In genomic region chr2:85395912-85396475, GRCh38 we compare ENCODE assay signal across 17 cellular contexts. TPM values are rescaled to one million over a fixed set of nuclear protein-coding genes. Genes with fewer than 3 reads are reported as not detected.
DNase-seq lines count a peak whose midpoint lies in the region; ATAC-seq and TF ChIP-seq lines count a peak whose summit lies in the region.
"Had no signal": no experiment of that assay in that cellular context is flagged by ENCODE, and none has a peak within 500 bp of the region (broad histone marks: within the 10 kb centered on the region; RNA-seq: fewer than 3 reads in every experiment).

No MANE protein-coding gene starts in this region.

- TF ChIP-seq POLR2A in transverse colon (IDR thresholded peaks at IDR 0.05): no peak

- H3F3A ChIP-seq in PC-9 (ENCODE audit: insufficient read depth, low read depth): peaks cover 32% of the 10 kb centered on the region

- H3K27me3 Mint-ChIP-seq in natural killer cell treated with Interleukin-12 subunit alpha and Interleukin-12 subunit beta and Interleukin-15 and Interleukin-18, amount 100 ng/mL, for 72 hours: no peaks in the 10 kb centered on the region
- H3K27me3 Mint-ChIP-seq: activated naive CD8-positive, alpha-beta T cell treated with anti-CD3 and anti-CD28 coated beads, Interleukin-2, amount 10 ng/mL, durations not matched to agents 7 days and 5 days; naive thymus-derived CD8-positive, alpha-beta T cell had no signal

- no peak overlapping the region for H3K4me3 Mint-ChIP-seq in natural killer cell treated with Interleukin-12 subunit alpha and Interleukin-12 subunit beta and Interleukin-15 and Interleukin-18, amount 100 ng/mL, for 72 hours
- H3K4me3 Mint-ChIP-seq: activated naive CD8-positive, alpha-beta T cell treated with anti-CD3 and anti-CD28 coated beads, Interleukin-2, amount 10 ng/mL, durations not matched to agents 7 days and 5 days; activated T-helper 1 cell treated with anti-CD3 and anti-CD28 coated beads, Interleukin-12 subunit alpha, Interleukin-12 subunit beta, Interleukin-2, Interleukin-4 antibody, amounts not matched to agents 30 ng/mL and 10 ng/mL and 1 ng/mL, durations not matched to agents 14 hours and 24 hours and 36 hours; naive thymus-derived CD8-positive, alpha-beta T cell had no signal

- no peaks in the 10 kb centered on the region for H3K9me3 Mint-ChIP-seq in natural killer cell treated with Interleukin-12 subunit alpha and Interleukin-12 subunit beta and Interleukin-15 and Interleukin-18, amount 100 ng/mL, for 72 hours
- H3K9me3 Mint-ChIP-seq: activated naive CD8-positive, alpha-beta T cell treated with anti-CD3 and anti-CD28 coated beads, Interleukin-2, amount 10 ng/mL, durations not matched to agents 7 days and 5 days; activated T-helper 1 cell treated with anti-CD3 and anti-CD28 coated beads, Interleukin-12 subunit alpha, Interleukin-12 subunit beta, Interleukin-2, Interleukin-4 antibody, amounts not matched to agents 30 ng/mL and 10 ng/mL and 1 ng/mL, durations not matched to agents 14 hours and 24 hours and 36 hours; naive thymus-derived CD8-positive, alpha-beta T cell had no signal

- H3K4me1 Mint-ChIP-seq in natural killer cell treated with Interleukin-12 subunit alpha and Interleukin-12 subunit beta and Interleukin-15 and Interleukin-18, amount 100 ng/mL, for 72 hours (ENCODE audit: low read depth in 2 of 2): peaks cover 8 to 11% of the 10 kb centered on the region in 2 donors

- peaks cover 32% of the 10 kb centered on the region for H3K4me1 ChIP-seq in PC-9 (replicated peaks; ENCODE audit: insufficient read depth)
- H3K4me1 ChIP-seq in esophagus (ENCODE audit: control insufficient read depth in 2 of 2, insufficient read depth in 2 of 2, low read length in 1 of 2): peaks cover 5 to 13% of the 10 kb centered on the region in 2 donors
- H3K4me1 ChIP-seq in transverse colon: peaks cover 0 to 8% (median 2%) of the 10 kb centered on the region in 4 donors
- H3K4me1 ChIP-seq: HAP-1 had no signal

- H3K36me3 Mint-ChIP-seq in natural killer cell treated with Interleukin-12 subunit alpha and Interleukin-12 subunit beta and Interleukin-15 and Interleukin-18, amount 100 ng/mL, for 72 hours: no peaks in the 10 kb centered on the region

- no TSS peak for BruUV-seq in PC-9 (replicated peaks; lab: Mats Ljungman, UMichigan)

- H3K79me2 ChIP-seq in PC-9 (ENCODE audit: low read depth): no peaks in the 10 kb centered on the region

- H3K27ac Mint-ChIP-seq in natural killer cell treated with Interleukin-12 subunit alpha and Interleukin-12 subunit beta and Interleukin-15 and Interleukin-18, amount 100 ng/mL, for 72 hours: peak overlapping the region in 1 of 2 donors; percentile 14
- H3K27ac Mint-ChIP-seq: activated naive CD8-positive, alpha-beta T cell treated with anti-CD3 and anti-CD28 coated beads, Interleukin-2, amount 10 ng/mL, durations not matched to agents 7 days and 5 days had no signal

- in situ Hi-C loops in transverse colon (cut with MboI; ENCODE audit: low pct_ligation_motif_present in 1 of 4, low pct_unique_long_range_greater_than_20kb in 1 of 4, low sequenced_read_pairs in 3 of 4): no loop called here

- POLR2A ChIA-PET in PC-9 (lab: Charles Lee; ENCODE audit: unreplicated experiment): no interaction called here

- H3K9me3 ChIP-seq in PC-9 (ENCODE audit: insufficient read depth, low read depth): no peaks in the 10 kb centered on the region
- H3K9me3 ChIP-seq in esophagus (ENCODE audit: control insufficient read depth in 2 of 2, insufficient read depth in 1 of 2, low read depth in 1 of 2, low read length in 1 of 2): no peaks in the 10 kb centered on the region
- no peaks in the 10 kb centered on the region for H3K9me3 ChIP-seq in transverse colon
- H3K9me3 ChIP-seq: HAP-1 had no signal

- intact Hi-C loops in PC-9 (cut with micrococcal nuclease; ENCODE audit: unreplicated experiment) (no loop called here), posterior vena cava (cut with DNase I) (no loop called here), transverse colon (cut with DNase I; ENCODE audit: low total_unique reads) (no loop called here)

- H3K4me3 ChIP-seq in PC-9: peak overlapping the region; percentile 44; the same call in 1 of the 2 replicates
- H3K4me3 ChIP-seq in esophagus (ENCODE audit: low read depth in 1 of 2, low read length in 2 of 2): no peak overlapping the region
- H3K4me3 ChIP-seq in transverse colon: no peak overlapping the region
- H3K4me3 ChIP-seq: HAP-1 had no signal

- WGBS in esophagus, 2 donors: 80% methylated on average over 14 of the region's 14 CpGs
- WGBS in transverse colon (ENCODE audit: low coverage in 1 of 2), 2 donors: 93% methylated on average over 14 of the region's 14 CpGs; no CpG with 5 or more reads in 1 of the 2 donors

- H3K27ac ChIP-seq in PC-9 (peak overlapping the region; percentile 75), esophagus (ENCODE audit: low read depth in 2 of 2, low read length in 1 of 2) (peak overlapping the region; percentile 89 to 94), transverse colon (peak overlapping the region in 3 of 4 donors; percentile 26 to 66 (median 55))

- CTCF ChIA-PET in PC-9 (lab: Charles Lee): no interaction called here

- no peak for TF ChIP-seq CTCF in PC-9 (conservative IDR thresholded peaks at IDR 0.05)
- no peak for TF ChIP-seq CTCF in transverse colon (IDR thresholded peaks at IDR 0.05)

- H3K4me2 ChIP-seq in PC-9: peak overlapping the region; percentile 91

- ATAC-seq in GM21576 (IDR thresholded peaks at IDR 0.05; ENCODE audit: unreplicated experiment) (no peak), HG03159 (IDR thresholded peaks at IDR 0.05; ENCODE audit: unreplicated experiment) (no peak)
- no peak for ATAC-seq in natural killer cell treated with Interleukin-12 subunit alpha and Interleukin-12 subunit beta and Interleukin-15 and Interleukin-18, amount 100 ng/mL, for 72 hours
- ATAC-seq: naive thymus-derived CD8-positive, alpha-beta T cell; Right ventricle myocardium inferior had no signal

- H2AFZ ChIP-seq in PC-9: no peak overlapping the region

- H3K27me3 ChIP-seq in PC-9 (ENCODE audit: insufficient read depth, low read depth) (no peaks in the 10 kb centered on the region), esophagus (ENCODE audit: control insufficient read depth in 1 of 2, insufficient read depth in 2 of 2, low read length in 2 of 2) (no peaks in the 10 kb centered on the region), transverse colon (no peaks in the 10 kb centered on the region)

- DNase-seq in PC-9 (no peak), posterior vena cava (ENCODE audit: low spot score) (peak; percentile 35), transverse colon (no peak), nucleus accumbens (lab: John Stamatoyannopoulos, UW) (no peak)
- no peak for DNase-seq in natural killer cell treated with Interleukin-12 subunit alpha and Interleukin-12 subunit beta and Interleukin-15 and Interleukin-18, amount 100 ng/mL, for 72 hours (ENCODE audit: low spot score)
- DNase-seq: activated naive CD8-positive, alpha-beta T cell treated with anti-CD3 and anti-CD28 coated beads, Interleukin-2, amount 10 ng/mL, durations not matched to agents 7 days and 5 days; naive thymus-derived CD8-positive, alpha-beta T cell; NCI-H1048; NCI-H2029 treated with DMSO at 0.1 percent for 48 hours; stimulated activated CD4-positive, alpha-beta T cell treated with anti-CD3 and anti-CD28 coated beads, Interleukin-12 subunit alpha, Interleukin-12 subunit beta, amount 100 ng/mL, for 4 hours had no signal

- no peak for TF ChIP-seq EP300 in transverse colon (IDR thresholded peaks at IDR 0.05; ENCODE audit: low read depth)

- H3K9me2 ChIP-seq in PC-9 (ENCODE audit: insufficient read depth): no peaks in the 10 kb centered on the region

- H4K20me1 ChIP-seq in PC-9 (ENCODE audit: insufficient read depth): no peaks in the 10 kb centered on the region

- 0 out of 2 replicates have a peak, but pooled peaks cover 10% of the 10 kb centered on the region for H3K36me3 ChIP-seq in PC-9 (ENCODE audit: low read depth)
- peaks cover 7 to 47% of the 10 kb centered on the region in 2 donors for H3K36me3 ChIP-seq in esophagus (ENCODE audit: control insufficient read depth in 2 of 2, insufficient read depth in 2 of 2, low read length in 1 of 2)
- no peaks in the 10 kb centered on the region for H3K36me3 ChIP-seq in transverse colon
- H3K36me3 ChIP-seq: HAP-1 had no signal

RNA-seq across cellular contexts. Expression of gene CAPG, which starts 14.2 kb away (rescaled TPM):
- total RNA-seq in PC-9 (2021) (417 and 428 TPM in 2 replicates), posterior vena cava (10 to 100 TPM; 56.6 to 72.1 TPM), transverse colon (10 to 100 TPM; 18.3 to 92.1 (median 45.2) TPM)
- polyA plus RNA-seq in esophagus: 100 to 1,000 TPM; 273 to 297 TPM
- 10 to 100 TPM in 1 of 2 donors, 1 to 10 TPM in 1; 8.4 to 12.9 TPM for total RNA-seq in natural killer cell treated with Interleukin-12 subunit alpha and Interleukin-12 subunit beta and Interleukin-15 and Interleukin-18, amount 100 ng/mL, for 72 hours

RNA-seq across cellular contexts. Expression of gene SH2D6, which starts 22.5 kb away (rescaled TPM):
- total RNA-seq in PC-9 (2021) (2.3 TPM in 2 replicates), posterior vena cava (not detected), transverse colon (10 to 100 TPM in 2 of 4 donors, 1 to 10 TPM in 1, not detected in 1; 7.6 to 14.2 (median 11.4) TPM)
- polyA plus RNA-seq in esophagus: under 1 TPM; 0.07 to 0.14 TPM
- under 1 TPM; 0.24 to 0.81 TPM for total RNA-seq in natural killer cell treated with Interleukin-12 subunit alpha and Interleukin-12 subunit beta and Interleukin-15 and Interleukin-18, amount 100 ng/mL, for 72 hours
- total RNA-seq: lung microvascular endothelial cell, Right ventricle myocardium inferior had no signal
- polyA plus RNA-seq: naive thymus-derived CD8-positive, alpha-beta T cell had no signal

RNA-seq across cellular contexts. Expression of gene ELMOD3, which starts 41.4 kb away (rescaled TPM):
- total RNA-seq in PC-9 (2021) (16.4 and 18.1 TPM in 2 replicates), posterior vena cava (10 to 100 TPM; 11.2 to 13.1 TPM), transverse colon (10 to 100 TPM; 13.3 to 37.8 (median 32.8) TPM)
- polyA plus RNA-seq in esophagus: 10 to 100 TPM in 1 of 2 donors, 1 to 10 TPM in 1; 8.7 to 16.1 TPM
- total RNA-seq in natural killer cell treated with Interleukin-12 subunit alpha and Interleukin-12 subunit beta and Interleukin-15 and Interleukin-18, amount 100 ng/mL, for 72 hours: 10 to 100 TPM; 19.8 to 19.9 TPM

RNA-seq across cellular contexts. Expression of gene RETSAT, which starts 41.7 kb away (rescaled TPM):
- 52.1 and 57.8 TPM in 2 replicates for total RNA-seq in PC-9 (2021)
- polyA plus RNA-seq in esophagus: 10 to 100 TPM; 35.3 to 46.2 TPM
- total RNA-seq in posterior vena cava: 10 to 100 TPM; 29.2 TPM
- total RNA-seq in transverse colon: 100 to 1,000 TPM; 109 to 638 (median 330) TPM
- 10 to 100 TPM; 25.5 to 32.7 TPM for total RNA-seq in natural killer cell treated with Interleukin-12 subunit alpha and Interleukin-12 subunit beta and Interleukin-15 and Interleukin-18, amount 100 ng/mL, for 72 hours
